21 cellular contexts compared by ENCODE assay signal in the genomic region with DNA sequence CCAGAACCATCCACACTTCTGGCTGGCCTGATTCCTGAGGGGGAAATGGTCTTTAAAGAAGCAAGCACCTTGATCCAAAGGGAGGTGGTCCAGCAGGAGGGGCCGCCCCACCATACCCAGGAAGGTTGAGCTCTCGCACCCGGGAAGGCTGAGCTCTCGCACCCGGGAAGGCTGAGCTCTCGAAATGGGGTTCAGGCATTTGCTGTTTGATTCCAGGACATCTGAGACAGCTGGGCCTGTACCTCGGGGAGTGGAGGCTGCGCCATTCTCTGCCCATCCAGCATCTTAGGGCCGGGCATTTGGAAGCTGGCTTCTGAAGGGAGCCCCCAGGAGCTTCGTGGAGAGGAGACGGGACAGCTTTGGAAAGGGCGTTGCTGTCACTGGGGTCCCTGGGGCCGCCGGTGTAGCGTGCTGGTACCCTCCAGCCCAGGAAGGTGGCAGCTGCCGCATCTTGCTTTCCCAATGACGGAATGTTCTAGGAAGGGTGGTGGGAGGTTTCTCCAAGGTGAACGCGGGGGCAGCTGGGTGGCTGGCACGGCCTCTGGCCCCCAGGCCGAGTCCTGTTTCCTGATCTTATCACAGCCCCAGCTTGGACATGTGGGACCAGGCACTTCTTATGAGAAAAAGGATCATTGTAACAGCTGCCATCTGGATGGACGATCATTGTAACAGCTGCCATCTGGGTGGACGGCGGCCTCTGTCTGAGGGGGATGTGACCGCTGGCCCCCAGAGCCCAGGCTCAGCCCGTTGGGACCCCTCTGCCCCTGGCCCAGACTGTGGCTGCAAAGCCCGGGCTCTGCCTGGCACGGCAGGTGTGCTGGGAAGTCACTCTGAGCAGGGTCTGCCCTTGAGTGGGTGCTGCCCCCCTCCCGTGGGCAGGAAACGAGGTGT.
DNase-seq lines count a peak whose midpoint lies in the region; ATAC-seq and TF ChIP-seq lines count a peak whose summit lies in the region.
"Had no signal": no experiment of that assay in that cellular context is flagged by ENCODE, and none has a peak within 500 bp of the region (broad histone marks: within the 10 kb centered on the region; RNA-seq: fewer than 3 reads in every experiment).

No MANE protein-coding gene starts in this region.

- H3K9me3 Mint-ChIP-seq in osteocyte (ENCODE audit: unreplicated experiment) = peaks cover 13% of the 10 kb centered on the region

- WGBS in right cardiac atrium = 83% methylated on average over 30 of the region's 30 CpGs

- peaks cover 13% of the 10 kb centered on the region for H3K36me3 ChIP-seq in right atrium auricular region
- H3K36me3 ChIP-seq: BLaER1, neutrophil, Peyer's patch had no signal

- no peak overlapping the region for H3K27ac ChIP-seq in right atrium auricular region
- no peak overlapping the region for H3K27ac ChIP-seq in right cardiac atrium (ENCODE audit: low read length)
- H3K27ac ChIP-seq: BLaER1, brain microvascular endothelial cell, neutrophil had no signal

- no peak overlapping the region for H3K4me3 Mint-ChIP-seq in osteocyte (ENCODE audit: unreplicated experiment)
- H3K4me3 Mint-ChIP-seq in T-helper 17 cell = no peak overlapping the region
- H3K4me3 Mint-ChIP-seq: activated CD8-positive, alpha-beta memory T cell treated with anti-CD3 and anti-CD28 coated beads, Interleukin-2, amount 10 ng/mL, durations not matched to agents 7 days and 5 days; activated T-helper 17 cell treated with anti-CD3 and anti-CD28 coated beads, Interleukin-2, amount 50 U/mL, for 72 hours; dendritic cell treated with granulocyte-macrophage colony-stimulating factor and Interleukin-4, amounts not matched to agents 40 ng/mL and 50 ng/mL, for 4 days had no signal

- DNase-seq in Right ventricle myocardium superior (peak; percentile 30), right atrium auricular region (ENCODE audit: low spot score) (no peak), right cardiac atrium (peak; percentile 12 to 60 (median 47)), osteocyte (ENCODE audit: extremely low spot score, unreplicated experiment) (no peak), COR-L47 (lab: John Stamatoyannopoulos, UW) (no peak), HuH-7 (ENCODE audit: low spot score) (no peak), H4 (ENCODE audit: low spot score) (no peak), T-helper 17 cell (no peak)
- DNase-seq: activated CD4-positive, alpha-beta T cell treated with anti-CD3 and anti-CD28 coated beads for 4 hours; activated CD8-positive, alpha-beta memory T cell treated with anti-CD3 and anti-CD28 coated beads, Interleukin-2, amount 10 ng/mL, durations not matched to agents 7 days and 5 days; islet precursor cell; NCI-H1436 treated with DMSO at 0.1 percent for 48 hours; NCI-H2171 treated with DMSO at 0.1 percent for 48 hours; NCI-H774 had no signal

- ATAC-seq in Right ventricle myocardium superior (ENCODE audit: poor library complexity) (no peak), right cardiac atrium (no peak), T-helper 17 cell (no peak)
- ATAC-seq: A549; activated CD8-positive, alpha-beta memory T cell treated with anti-CD3 and anti-CD28 coated beads, Interleukin-2, amount 10 ng/mL, durations not matched to agents 7 days and 5 days; activated T-helper 17 cell treated with anti-CD3 and anti-CD28 coated beads, Interleukin-2, amount 50 U/mL, for 72 hours had no signal

- H3K4me1 Mint-ChIP-seq in osteocyte (ENCODE audit: unreplicated experiment) (peaks cover 41% of the 10 kb centered on the region), T-helper 17 cell (peaks cover 4% of the 10 kb centered on the region)

- H3K9me3 ChIP-seq in right atrium auricular region (peaks cover 0 to 11% of the 10 kb centered on the region in 2 donors), right cardiac atrium (ENCODE audit: control insufficient read depth, low read length) (no peaks in the 10 kb centered on the region), T-helper 17 cell (ENCODE audit: control insufficient read depth, low read length, poor library complexity, severe bottlenecking) (no peaks in the 10 kb centered on the region)
- H3K9me3 ChIP-seq: neutrophil, Peyer's patch had no signal

- H3K27me3 ChIP-seq in right atrium auricular region (no peaks in the 10 kb centered on the region), right cardiac atrium (ENCODE audit: control insufficient read depth, insufficient read depth) (no peaks in the 10 kb centered on the region)
- H3K27me3 ChIP-seq: BLaER1, brain microvascular endothelial cell, Peyer's patch had no signal

- H3K27me3 Mint-ChIP-seq in osteocyte (ENCODE audit: unreplicated experiment) = no peaks in the 10 kb centered on the region
- H3K27me3 Mint-ChIP-seq in T-helper 17 cell = peaks cover 20% of the 10 kb centered on the region

- no peak overlapping the region for H3K4me3 ChIP-seq in right atrium auricular region
- no peak overlapping the region for H3K4me3 ChIP-seq in right cardiac atrium (ENCODE audit: low read length)
- H3K4me3 ChIP-seq: A549, BLaER1, Peyer's patch had no signal

- TF ChIP-seq CTCF in right atrium auricular region (IDR thresholded peaks at IDR 0.05) = no peak
- TF ChIP-seq CTCF in osteocyte (IDR thresholded peaks at IDR 0.05) = no peak

- intact Hi-C loops in Right ventricle myocardium superior (cut with DNase I) = loop anchor here (10.0 kb wide), 1 partner anchor 358 kb away; no protein-coding TSS in a partner anchor
- intact Hi-C loops in right cardiac atrium (cut with DNase I) = no loop called here

- H3K27ac Mint-ChIP-seq in osteocyte (ENCODE audit: unreplicated experiment) = peak overlapping the region; percentile 31
- no peak overlapping the region for H3K27ac Mint-ChIP-seq in T-helper 17 cell
- H3K27ac Mint-ChIP-seq: activated CD8-positive, alpha-beta memory T cell treated with anti-CD3 and anti-CD28 coated beads, Interleukin-2, amount 10 ng/mL, durations not matched to agents 7 days and 5 days; activated T-helper 17 cell treated with anti-CD3 and anti-CD28 coated beads, Interleukin-2, amount 50 U/mL, for 72 hours; dendritic cell treated with granulocyte-macrophage colony-stimulating factor and Interleukin-4, amounts not matched to agents 40 ng/mL and 50 ng/mL, for 4 days had no signal

- peaks cover 0 to 23% of the 10 kb centered on the region in 2 donors for H3K4me1 ChIP-seq in right atrium auricular region
- H3K4me1 ChIP-seq in right cardiac atrium (ENCODE audit: control insufficient read depth, insufficient read depth, low read length) = peaks cover under 1% of the 10 kb centered on the region

- H3K36me3 Mint-ChIP-seq in osteocyte (ENCODE audit: unreplicated experiment) (peaks cover 31% of the 10 kb centered on the region), T-helper 17 cell (ENCODE audit: low read depth) (peaks cover 3% of the 10 kb centered on the region)
- H3K36me3 Mint-ChIP-seq: activated CD8-positive, alpha-beta memory T cell treated with anti-CD3 and anti-CD28 coated beads, Interleukin-2, amount 10 ng/mL, durations not matched to agents 7 days and 5 days had no signal

Comparison
In these comparisons a context has a peak if more than half of its experiments do, and no peak if none do; other contexts are left out.
1. DNase-seq: peak in Right ventricle myocardium superior (single experiment) and right cardiac atrium (3 of 3); none in right atrium auricular region (single experiment), osteocyte (single experiment), COR-L47 (single experiment), HuH-7 (single experiment), H4 (single experiment) and T-helper 17 cell (0 of 3).